ENCODE assay signal across 8 cellular contexts in the genomic region with DNA sequence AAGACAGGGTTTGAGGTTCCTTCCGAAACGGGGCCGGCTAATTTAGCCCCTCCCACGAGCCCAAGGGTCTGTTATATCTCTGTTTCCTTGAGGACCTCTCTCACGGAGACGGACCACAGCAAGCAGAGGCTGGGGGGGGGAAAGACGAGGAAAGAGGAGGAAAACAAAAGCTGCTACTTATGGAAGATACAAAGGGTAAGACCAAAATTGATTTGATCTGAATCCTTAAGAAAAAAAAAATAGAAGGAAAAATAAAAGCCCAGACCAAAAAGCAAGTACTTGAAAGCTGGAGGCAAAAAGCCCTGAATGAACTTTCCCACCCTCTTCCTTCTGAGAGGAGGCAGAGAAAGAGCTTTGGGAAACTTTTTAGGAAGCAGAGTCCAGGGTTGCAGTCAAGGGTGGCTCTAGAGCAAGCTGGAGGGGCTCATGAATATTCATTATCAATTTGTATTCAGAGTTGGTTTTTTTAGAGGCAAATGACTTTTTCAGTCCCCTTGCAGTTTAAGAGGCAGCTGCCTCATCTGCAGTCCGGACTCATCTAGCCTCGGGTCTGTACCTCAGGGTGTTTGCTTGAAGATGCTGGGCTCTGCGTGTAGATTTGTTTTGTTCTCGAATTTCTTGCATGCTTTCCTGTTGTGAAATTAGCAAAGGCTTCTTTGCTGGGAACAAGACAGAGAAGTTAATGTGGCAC. TPM values are rescaled to one million over a fixed set of nuclear protein-coding genes. Genes with fewer than 3 reads are reported as not detected.
DNase-seq lines count a peak whose midpoint lies in the region; ATAC-seq and TF ChIP-seq lines count a peak whose summit lies in the region.

A gene with protein sequence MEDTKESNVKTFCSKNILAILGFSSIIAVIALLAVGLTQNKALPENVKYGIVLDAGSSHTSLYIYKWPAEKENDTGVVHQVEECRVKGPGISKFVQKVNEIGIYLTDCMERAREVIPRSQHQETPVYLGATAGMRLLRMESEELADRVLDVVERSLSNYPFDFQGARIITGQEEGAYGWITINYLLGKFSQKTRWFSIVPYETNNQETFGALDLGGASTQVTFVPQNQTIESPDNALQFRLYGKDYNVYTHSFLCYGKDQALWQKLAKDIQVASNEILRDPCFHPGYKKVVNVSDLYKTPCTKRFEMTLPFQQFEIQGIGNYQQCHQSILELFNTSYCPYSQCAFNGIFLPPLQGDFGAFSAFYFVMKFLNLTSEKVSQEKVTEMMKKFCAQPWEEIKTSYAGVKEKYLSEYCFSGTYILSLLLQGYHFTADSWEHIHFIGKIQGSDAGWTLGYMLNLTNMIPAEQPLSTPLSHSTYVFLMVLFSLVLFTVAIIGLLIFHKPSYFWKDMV (plus strand): TSS at position 103 of the 691 bp plus-strand sequence. CDS start 77 bp downstream, at position 180.

- H3K9ac ChIP-seq in SU-DHL-6 (ENCODE audit: low read length), result peak within 1 kb of the TSS; percentile 57

- H3K9me2 ChIP-seq in SU-DHL-6 (replicated peaks; ENCODE audit: insufficient read depth, low read length), result no peaks in the 10 kb centered on the region

- no peak for TF ChIP-seq CTCF in SU-DHL-6 (IDR thresholded peaks at IDR 0.05; ENCODE audit: insufficient read depth, low read length, poor library complexity, severe bottlenecking)
- no peak for TF ChIP-seq CTCF in osteocyte (IDR thresholded peaks at IDR 0.05)
- no peak for TF ChIP-seq CTCF in HFFc6 (IDR thresholded peaks at IDR 0.05)

- H3K4me2 ChIP-seq in SU-DHL-6 (ENCODE audit: low read depth, low read length, poor library complexity, severe bottlenecking), result peak within 1 kb of the TSS; percentile 73

- no peaks in the 10 kb centered on the region for H4K20me1 ChIP-seq in SU-DHL-6 (ENCODE audit: low read depth, low read length)

- H2AFZ ChIP-seq in SU-DHL-6 (ENCODE audit: low read depth, low read length, severe bottlenecking), result peak within 1 kb of the TSS; percentile 73

- H3K4me1 Mint-ChIP-seq in activated T-cell treated with anti-CD3 and anti-CD28 coated beads, Interleukin-2, amount 50 U/mL, for 72 hours (ENCODE audit: low read depth), result peaks cover 27% of the 10 kb centered on the region
- H3K4me1 Mint-ChIP-seq in osteocyte (ENCODE audit: unreplicated experiment) (peaks cover 34% of the 10 kb centered on the region), HFFc6 (ENCODE audit: low read depth) (no peaks in the 10 kb centered on the region)

- no peak within 1 kb of the TSS for H3K27ac Mint-ChIP-seq in activated T-cell treated with anti-CD3 and anti-CD28 coated beads, Interleukin-2, amount 50 U/mL, for 72 hours
- peak within 1 kb of the TSS; percentile 53 for H3K27ac Mint-ChIP-seq in osteocyte (ENCODE audit: unreplicated experiment)
- no peak within 1 kb of the TSS for H3K27ac Mint-ChIP-seq in HFFc6

- peaks cover 0 to 1% of the 10 kb centered on the region in 2 donors for H3K9me3 Mint-ChIP-seq in activated T-cell treated with anti-CD3 and anti-CD28 coated beads, Interleukin-2, amount 50 U/mL, for 72 hours
- no peaks in the 10 kb centered on the region for H3K9me3 Mint-ChIP-seq in osteocyte (ENCODE audit: unreplicated experiment)
- H3K9me3 Mint-ChIP-seq in HFFc6, result peaks cover 21% of the 10 kb centered on the region

- no peaks in the 10 kb centered on the region for H3K9me3 ChIP-seq in SU-DHL-6 (ENCODE audit: insufficient read depth, low read length)

- H3K4me3 Mint-ChIP-seq in activated T-cell treated with anti-CD3 and anti-CD28 coated beads, Interleukin-2, amount 50 U/mL, for 72 hours, result peak within 1 kb of the TSS; percentile 51 to 59
- peak within 1 kb of the TSS; percentile 65 for H3K4me3 Mint-ChIP-seq in osteocyte (ENCODE audit: unreplicated experiment)
- H3K4me3 Mint-ChIP-seq in HFFc6, result no peak within 1 kb of the TSS

- H3K27me3 ChIP-seq in SU-DHL-6 (ENCODE audit: low read length), result no peaks in the 10 kb centered on the region

- H3F3A ChIP-seq in SU-DHL-6 (ENCODE audit: insufficient read depth), result peaks cover 44% of the 10 kb centered on the region

- peak within 1 kb of the TSS; percentile 92 for H3K27ac ChIP-seq in SU-DHL-6 (ENCODE audit: low read depth, low read length)

- H3K4me3 ChIP-seq in SU-DHL-6 (ENCODE audit: insufficient read depth, low read length, poor library complexity, severe bottlenecking), result peak within 1 kb of the TSS; percentile 51

- H3K79me2 ChIP-seq in SU-DHL-6 (ENCODE audit: insufficient read depth, low read length), result 0 out of 2 replicates have a peak, but pooled peaks cover 5% of the 10 kb centered on the region

- H3K36me3 ChIP-seq in SU-DHL-6 (ENCODE audit: low read length), result no peaks in the 10 kb centered on the region

- H3K36me3 Mint-ChIP-seq in activated T-cell treated with anti-CD3 and anti-CD28 coated beads, Interleukin-2, amount 50 U/mL, for 72 hours (ENCODE audit: insufficient read depth in 2 of 2), result no peaks in the 10 kb centered on the region
- H3K36me3 Mint-ChIP-seq in osteocyte (ENCODE audit: unreplicated experiment), result no peaks in the 10 kb centered on the region
- no peaks in the 10 kb centered on the region for H3K36me3 Mint-ChIP-seq in HFFc6 (ENCODE audit: low read depth)

- no peak for DNase-seq in activated T-cell treated with anti-CD3 and anti-CD28 coated beads, Interleukin-2, amount 50 U/mL, for 72 hours
- DNase-seq in activated T-cell treated with anti-CD3 and anti-CD28 coated beads for 4 hours, result no peak
- DNase-seq in germinal center (ENCODE audit: low spot score), result peak; percentile 63
- no peak for DNase-seq in osteocyte (ENCODE audit: extremely low spot score, unreplicated experiment)
- DNase-seq in HFFc6, result no peak
- DNase-seq in activated naive CD4-positive, alpha-beta T cell treated with Interleukin-2 at 50 U/mL for 16 hours, result no peak

- no peak for ATAC-seq in activated T-cell treated with anti-CD3 and anti-CD28 coated beads, Interleukin-2, amount 50 U/mL, for 72 hours (replicated peaks in 1 of 2)
- no peak for ATAC-seq in esophagus mucosa

- peaks cover 34% of the 10 kb centered on the region for H3K27me3 Mint-ChIP-seq in activated T-cell treated with anti-CD3 and anti-CD28 coated beads, Interleukin-2, amount 50 U/mL, for 72 hours (ENCODE audit: low read depth)
- H3K27me3 Mint-ChIP-seq in osteocyte (ENCODE audit: unreplicated experiment) (no peaks in the 10 kb centered on the region), HFFc6 (ENCODE audit: insufficient read depth) (no peaks in the 10 kb centered on the region)

RNA-seq across cellular contexts. Expression of the gene that starts here (rescaled TPM):
- 10 to 100 TPM in 1 of 2 donors, under 1 TPM in 1; 0.53 to 12.9 TPM for total RNA-seq in activated T-cell treated with anti-CD3 and anti-CD28 coated beads, Interleukin-2, amount 50 U/mL, for 72 hours
- 1.2 and 1.5 TPM in 2 replicates for total RNA-seq in osteocyte
- 9.2 TPM for total RNA-seq in esophagus mucosa
- not detected for total RNA-seq in HFFc6 (2021; fragmentation: NEBNext Ultra II Directional; extraction: Animal tissue kit (Norgen Biotek cat#: 25700))
